In genomic region chr5:147751-148150, GRCh38 we compare ENCODE assay signal across 24 cellular contexts. TPM values are rescaled to one million over a fixed set of nuclear protein-coding genes. Genes with fewer than 3 reads are reported as not detected.
DNase-seq lines count a peak whose midpoint lies in the region; ATAC-seq and TF ChIP-seq lines count a peak whose summit lies in the region.
"Had no signal": no experiment of that assay in that cellular context is flagged by ENCODE, and none has a peak within 500 bp of the region (broad histone marks: within the 10 kb centered on the region; RNA-seq: fewer than 3 reads in every experiment).

No MANE protein-coding gene starts in this region.

- BruUV-seq in OCI-LY7 (replicated peaks; lab: Mats Ljungman, UMichigan): no TSS peak

- TF ChIP-seq CTCF in OCI-LY7 (conservative IDR thresholded peaks at IDR 0.05; ENCODE audit: low read length): no peak
- no peak for TF ChIP-seq CTCF in esophagus muscularis mucosa (IDR thresholded peaks at IDR 0.05)

- H3K27ac ChIP-seq in OCI-LY7 (ENCODE audit: low read depth, low read length, poor library complexity, severe bottlenecking) (no peak overlapping the region), esophagus muscularis mucosa (replicated peaks in 1 of 4) (no peak overlapping the region)
- H3K27ac ChIP-seq: 22Rv1, C4-2B, SK-N-MC had no signal

- no peak for ATAC-seq in HG02870 (IDR thresholded peaks at IDR 0.05; ENCODE audit: unreplicated experiment)
- no peak for ATAC-seq in GM21723 (IDR thresholded peaks at IDR 0.05; ENCODE audit: unreplicated experiment)
- ATAC-seq: CD8-positive, alpha-beta T cell had no signal

- H3K9me3 ChIP-seq in OCI-LY7 (ENCODE audit: low read length): peaks cover 20% of the 10 kb centered on the region
- H3K9me3 ChIP-seq in esophagus muscularis mucosa: peaks cover 0 to 22% (median 19%) of the 10 kb centered on the region in 4 donors

- no peaks in the 10 kb centered on the region for H3K36me3 ChIP-seq in OCI-LY7 (ENCODE audit: insufficient read depth, low read length)
- H3K36me3 ChIP-seq in esophagus muscularis mucosa: no peaks in the 10 kb centered on the region

- no peaks in the 10 kb centered on the region for H3K4me1 ChIP-seq in OCI-LY7 (ENCODE audit: insufficient read depth, low read length, poor library complexity, severe bottlenecking)
- H3K4me1 ChIP-seq in esophagus muscularis mucosa: no peaks in the 10 kb centered on the region
- H3K4me1 ChIP-seq: Caco-2 had no signal

- DNase-seq in DMS53 (lab: John Stamatoyannopoulos, UW): peak; percentile 60
- no peak for DNase-seq in DMS53 treated with DMSO at 0.1 percent for 48 hours (lab: John Stamatoyannopoulos, UW; ENCODE audit: unreplicated experiment)
- peak; percentile 13 for DNase-seq in Caki2 (ENCODE audit: low read depth)
- DNase-seq in OCI-LY7 (ENCODE audit: low spot score): peak; percentile 5
- DNase-seq in esophagus muscularis mucosa (ENCODE audit: extremely low spot score): peak; percentile 5
- DNase-seq in NOMO-1 treated with DMSO at 0.1 percent for 48 hours (lab: John Stamatoyannopoulos, UW; ENCODE audit: unreplicated experiment): no peak
- DNase-seq: Caco-2; CD8-positive, alpha-beta T cell; DMS 273 treated with DMSO at 0.1 percent for 48 hours; DND-41; H7; Karpas-422; NCI-H1092 treated with DMSO at 0.1 percent for 48 hours; NCI-H146; NCI-H1930; NCI-H524 treated with DMSO at 0.1 percent for 48 hours; SIG-M5 had no signal

- TF ChIP-seq POLR2A in esophagus muscularis mucosa (IDR thresholded peaks at IDR 0.05; ENCODE audit: low read depth): no peak

- H2AFZ ChIP-seq in OCI-LY7 (ENCODE audit: low read length): no peak overlapping the region

- no peaks in the 10 kb centered on the region for H3K9me2 ChIP-seq in OCI-LY7 (ENCODE audit: insufficient read depth, low read length)

- H4K20me1 ChIP-seq in OCI-LY7 (ENCODE audit: insufficient read depth, low read length): no peaks in the 10 kb centered on the region

- no peak overlapping the region for H3K4me2 ChIP-seq in OCI-LY7 (ENCODE audit: low read length)

- in situ Hi-C loops in Caki2 (cut with HindIII; ENCODE audit: low pct_unique_long_range_greater_than_20kb, low sequenced_read_pairs): no loop called here

- POLR2A ChIA-PET in OCI-LY7 (lab: Charles Lee): no interaction called here

- no peak for TF ChIP-seq EP300 in esophagus muscularis mucosa (IDR thresholded peaks at IDR 0.05)

- no peaks in the 10 kb centered on the region for H3K79me2 ChIP-seq in OCI-LY7 (ENCODE audit: insufficient read depth, low read depth, low read length)

- WGBS in esophagus muscularis mucosa: 100% methylated on average over 1 of the region's 1 CpG

- H3K27me3 ChIP-seq in esophagus muscularis mucosa: peaks cover 0 to 21% (median 0%) of the 10 kb centered on the region in 4 donors

- intact Hi-C loops in OCI-LY7 (cut with micrococcal nuclease; ENCODE audit: unreplicated experiment) (no loop called here), esophagus muscularis mucosa (cut with DNase I) (no loop called here)

- H3K4me3 ChIP-seq in OCI-LY7 (ENCODE audit: low read depth, low read length, poor library complexity, severe bottlenecking): no peak overlapping the region
- no peak overlapping the region for H3K4me3 ChIP-seq in esophagus muscularis mucosa
- H3K4me3 ChIP-seq: SK-N-MC had no signal

- CTCF ChIA-PET in OCI-LY7 (lab: Charles Lee; ENCODE audit: unreplicated experiment): no interaction called here

RNA-seq across cellular contexts. Expression of gene LRRC14B, which starts 43.5 kb away (rescaled TPM):
- total RNA-seq in Caki2 (2014; rRNA removed; shearing (Covaris generic); ENCODE audit: low replicate concordance): not detected in 2 replicates
- 4.5 and 9.2 TPM in 2 replicates for total RNA-seq in OCI-LY7 (2014; rRNA removed; shearing (Covaris generic))
- total RNA-seq in OCI-LY7 (2022): 4.4 and 4.9 TPM in 2 replicates
- total RNA-seq in esophagus muscularis mucosa: not detected
- total RNA-seq: B cell; Caco-2; CD8-positive, alpha-beta T cell; H7; T-helper 1 cell treated with Interleukin-12 subunit alpha and Interleukin-12 subunit beta and Interleukin-4 antibody, amounts not matched to agents 30 ng/mL and 1 ng/mL, for 36 hours had no signal

RNA-seq across cellular contexts. Expression of gene PLEKHG4B, which starts 55.8 kb away (rescaled TPM):
- not detected in 2 replicates for total RNA-seq in Caki2 (2014; rRNA removed; shearing (Covaris generic); ENCODE audit: low replicate concordance)
- total RNA-seq in OCI-LY7 (2014; rRNA removed; shearing (Covaris generic)): 0.23 and 0.41 TPM in 2 replicates
- total RNA-seq in OCI-LY7 (2022): 0.30 and 0.31 TPM in 2 replicates
- under 1 TPM in 2 of 4 donors, not detected in 2; under 0.01 to 0.46 TPM for total RNA-seq in esophagus muscularis mucosa
- total RNA-seq: B cell; CD8-positive, alpha-beta T cell; T-helper 1 cell treated with Interleukin-12 subunit alpha and Interleukin-12 subunit beta and Interleukin-4 antibody, amounts not matched to agents 30 ng/mL and 1 ng/mL, for 36 hours had no signal

Comparison
In these comparisons a context has a peak if more than half of its experiments do, and no peak if none do; other contexts are left out.
1. DNase-seq: peak in DMS53 (single experiment), Caki2 (single experiment), OCI-LY7 (single experiment) and esophagus muscularis mucosa (single experiment); none in DMS53 treated with DMSO at 0.1 percent for 48 hours (single experiment) and NOMO-1 treated with DMSO at 0.1 percent for 48 hours (single experiment).